20 cellular contexts compared by ENCODE assay signal in the genomic region with DNA sequence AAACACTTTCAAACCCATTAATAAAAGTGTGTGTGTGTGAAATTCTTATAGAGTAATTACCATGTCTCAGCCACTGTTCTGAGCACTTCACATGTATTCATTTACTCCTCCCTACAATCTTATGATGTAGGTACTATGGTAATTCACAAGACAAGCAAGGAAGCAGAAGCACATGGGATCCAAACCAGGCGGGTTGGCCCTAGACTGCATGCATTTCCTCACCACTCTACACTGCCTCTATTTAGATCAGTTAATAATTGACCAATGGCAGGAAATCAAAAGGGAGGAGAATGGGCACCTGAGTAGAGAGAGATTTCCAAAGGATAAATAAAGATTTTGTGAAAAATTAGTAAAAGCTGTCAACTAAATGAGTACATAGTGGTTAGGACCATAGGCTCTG. TPM values are rescaled to one million over a fixed set of nuclear protein-coding genes. Genes with fewer than 3 reads are reported as not detected.
A peak's percentile ranks its signal among the peaks of the same experiment; 100 is the strongest.
DNase-seq lines count a peak whose midpoint lies in the region; ATAC-seq and TF ChIP-seq lines count a peak whose summit lies in the region.
"Had no signal": no experiment of that assay in that cellular context is flagged by ENCODE, and none has a peak within 500 bp of the region (broad histone marks: within the 10 kb centered on the region; RNA-seq: fewer than 3 reads in every experiment).

No MANE protein-coding gene starts in this region.

- no peak for TF ChIP-seq EP300 in stomach (IDR thresholded peaks at IDR 0.05)

- TF ChIP-seq POLR2A in body of pancreas (IDR thresholded peaks at IDR 0.05) (peak in 1 of 3 donors; percentile 35), stomach (IDR thresholded peaks at IDR 0.05) (no peak)

- WGBS in body of pancreas, 2 donors: 14 to 16% methylated on average over 1 of the region's 1 CpG
- 25 to 54% (median 31%) methylated on average over 1 of the region's 1 CpG for WGBS in stomach, 5 donors

- no peaks in the 10 kb centered on the region for H3K36me3 ChIP-seq in body of pancreas (replicated peaks in 1 of 2; ENCODE audit: insufficient read depth in 1 of 2, low read depth in 2 of 2)
- no peaks in the 10 kb centered on the region for H3K36me3 ChIP-seq in left lung
- H3K36me3 ChIP-seq in stomach: peaks cover 0 to 6% (median 0%) of the 10 kb centered on the region in 4 donors
- H3K36me3 ChIP-seq: BE2C had no signal

- ATAC-seq in body of pancreas: peak; percentile 89
- peak; percentile 77 for ATAC-seq in left lung
- no peak for ATAC-seq in HG03460 (IDR thresholded peaks at IDR 0.05; ENCODE audit: unreplicated experiment)
- no peak for ATAC-seq in GM18867 (IDR thresholded peaks at IDR 0.05; ENCODE audit: unreplicated experiment)
- ATAC-seq: SK-N-SH treated with all-trans-retinoic acid at 6 μM for 48 hours had no signal

- peaks cover 72% of the 10 kb centered on the region for H3K4me1 ChIP-seq in body of pancreas
- no peaks in the 10 kb centered on the region for H3K4me1 ChIP-seq in left lung
- peaks cover 0 to 31% (median 10%) of the 10 kb centered on the region in 4 donors for H3K4me1 ChIP-seq in stomach
- H3K4me1 ChIP-seq: BE2C had no signal

- no peak overlapping the region for H3K4me3 ChIP-seq in body of pancreas
- H3K4me3 ChIP-seq in left lung: no peak overlapping the region
- no peak overlapping the region for H3K4me3 ChIP-seq in stomach

- in situ Hi-C loops in Caki2 (cut with HindIII; ENCODE audit: low pct_unique_long_range_greater_than_20kb, low sequenced_read_pairs): no loop called here

- intact Hi-C loops in body of pancreas (cut with DNase I) (no loop called here), left lung (cut with DNase I) (no loop called here), stomach (cut with DNase I; ENCODE audit: low total_unique reads) (no loop called here)

- no peak for TF ChIP-seq CTCF in body of pancreas (IDR thresholded peaks at IDR 0.05)
- TF ChIP-seq CTCF in left lung (IDR thresholded peaks at IDR 0.05): no peak
- TF ChIP-seq CTCF in stomach (IDR thresholded peaks at IDR 0.05): no peak

- no peaks in the 10 kb centered on the region for H3K27me3 ChIP-seq in body of pancreas
- H3K27me3 ChIP-seq in left lung: no peaks in the 10 kb centered on the region
- H3K27me3 ChIP-seq in stomach: no peaks in the 10 kb centered on the region

- peak overlapping the region; percentile 18 to 81 (median 72) for H3K27ac ChIP-seq in body of pancreas
- H3K27ac ChIP-seq in left lung: no peak overlapping the region
- peak overlapping the region in 3 of 5 donors; percentile 10 to 36 (median 25) for H3K27ac ChIP-seq in stomach

- DNase-seq in Caki2 (ENCODE audit: low read depth): peak; percentile 28
- peak; percentile 61 to 82 (median 76) for DNase-seq in body of pancreas
- DNase-seq in left lung: no peak
- DNase-seq in stomach: peak; percentile 61
- DNase-seq in SHP77 (lab: John Stamatoyannopoulos, UW): no peak
- no peak for DNase-seq in Ammon's horn (ENCODE audit: low spot score)
- DNase-seq: BE2C; CD4-positive, CD25-positive, alpha-beta regulatory T cell; DMS79 treated with DMSO at 0.1 percent for 48 hours; IMR-90; NCI-H1417; NCI-H187; NCI-H2107; NCI-H226; NCI-H524; RPMI8226; SIG-M5 had no signal

- H3K9me3 ChIP-seq in body of pancreas: no peaks in the 10 kb centered on the region
- H3K9me3 ChIP-seq in left lung: no peaks in the 10 kb centered on the region
- no peaks in the 10 kb centered on the region for H3K9me3 ChIP-seq in stomach
- H3K9me3 ChIP-seq: BE2C had no signal

RNA-seq across cellular contexts. Expression of gene MAP3K21, which starts 15.7 kb away (rescaled TPM):
- 4.9 and 6.6 TPM in 2 replicates for total RNA-seq in Caki2 (2014; rRNA removed; shearing (Covaris generic); ENCODE audit: low replicate concordance)
- total RNA-seq in body of pancreas (10 to 100 TPM; 40.2 to 62.3 TPM), left lung (1 to 10 TPM; 6.0 to 8.9 TPM), stomach (10 to 100 TPM; 15.2 to 58.5 (median 44.9) TPM)
- 1 to 10 TPM; 4.8 to 7.5 (median 6.9) TPM for polyA plus RNA-seq in stomach

RNA-seq across cellular contexts. Expression of gene PCNX2, which starts 47.7 kb away (rescaled TPM):
- total RNA-seq in Caki2 (2014; rRNA removed; shearing (Covaris generic); ENCODE audit: low replicate concordance): 4.4 and 12.2 TPM in 2 replicates
- 10 to 100 TPM; 24.1 to 72.1 TPM for total RNA-seq in body of pancreas
- total RNA-seq in left lung: 1 to 10 TPM; 9.2 to 9.9 TPM
- total RNA-seq in stomach: 10 to 100 TPM in 3 of 5 donors, 1 to 10 TPM in 2; 5.9 to 34.4 (median 10.4) TPM
- polyA plus RNA-seq in stomach: 10 to 100 TPM in 1 of 3 donors, 1 to 10 TPM in 2; 3.0 to 15.4 (median 6.0) TPM

Comparison
In these comparisons a context has a peak if more than half of its experiments do, and no peak if none do; other contexts are left out.
1. DNase-seq: peak in Caki2 (single experiment), body of pancreas (4 of 4) and stomach (single experiment); none in left lung (0 of 2), SHP77 (0 of 2) and Ammon's horn (single experiment).
2. ATAC-seq: peak in body of pancreas (single experiment) and left lung (single experiment); none in HG03460 (single experiment) and GM18867 (single experiment).
3. H3K27ac ChIP-seq: peak in body of pancreas (4 of 4) and stomach (3 of 5); none in left lung (0 of 2).